19 cellular contexts compared by ENCODE assay signal in genomic region chr12:57146092-57146491, GRCh38. TPM values are rescaled to one million over a fixed set of nuclear protein-coding genes. Genes with fewer than 3 reads are reported as not detected.
DNase-seq lines count a peak whose midpoint lies in the region; ATAC-seq and TF ChIP-seq lines count a peak whose summit lies in the region.
"Had no signal": no experiment of that assay in that cellular context is flagged by ENCODE, and none has a peak within 500 bp of the region (broad histone marks: within the 10 kb centered on the region; RNA-seq: fewer than 3 reads in every experiment).

No MANE protein-coding gene starts in this region.

- H3K79me2 ChIP-seq in hepatocyte (peaks cover 51% of the 10 kb centered on the region), smooth muscle cell (ENCODE audit: low read depth) (peaks cover 42% of the 10 kb centered on the region)

- H2AFZ ChIP-seq in hepatocyte, result no peak overlapping the region
- no peak overlapping the region for H2AFZ ChIP-seq in smooth muscle cell (ENCODE audit: low read depth)

- TF ChIP-seq CTCF in ascending aorta (IDR thresholded peaks at IDR 0.05) (no peak), hepatocyte (IDR thresholded peaks at IDR 0.05; ENCODE audit: poor library complexity) (no peak), smooth muscle cell (IDR thresholded peaks at IDR 0.05; ENCODE audit: borderline replicate concordance, insufficient read depth, poor library complexity, severe bottlenecking) (no peak)

- DNase-seq in ascending aorta (ENCODE audit: low spot score in 2 of 2) (no peak), hepatocyte (ENCODE audit: low spot score) (no peak), smooth muscle cell (lab: John Stamatoyannopoulos, UW; ENCODE audit: unreplicated experiment) (no peak), cerebellar nuclear complex (lab: John Stamatoyannopoulos, UW) (no peak), left lobe of liver (ENCODE audit: low spot score) (no peak), T-helper 17 cell (no peak)
- no peak for DNase-seq in activated CD4-positive, CD25-positive, alpha-beta regulatory T cell (lab: John Stamatoyannopoulos, UW)
- DNase-seq: activated CD4-positive, alpha-beta memory T cell treated with anti-CD3 and anti-CD28 coated beads for 36 hours; foreskin keratinocyte; NCI-H1930; NCI-H524; OCI-M1; pancreas had no signal

- peak overlapping the region in 9 of 11 experiments; percentile 63 to 91 (median 86); a peak in 16 of 22 replicates for H3K27ac ChIP-seq in BLaER1 treated with 17β-estradiol and CSF1 and Interleukin-3, amounts not matched to agents 10 nM and 100 nM
- H3K27ac ChIP-seq in ascending aorta (peak overlapping the region; percentile 74 to 98), hepatocyte (peak overlapping the region; percentile 98), smooth muscle cell (ENCODE audit: low read depth) (peak overlapping the region; percentile 41)
- H3K27ac ChIP-seq: foreskin keratinocyte, pancreas had no signal

- 77% methylated on average over 2 of the region's 2 CpGs for WGBS in hepatocyte (ENCODE audit: low lambda C conversion rate, missing lambda C conversion rate)
- WGBS in smooth muscle cell (ENCODE audit: low lambda C conversion rate), result 87% methylated on average over 2 of the region's 2 CpGs

- peaks cover 51 to 100% (median 84%) of the 10 kb centered on the region in 10 experiments for H3K4me1 ChIP-seq in BLaER1 treated with 17β-estradiol and CSF1 and Interleukin-3, amounts not matched to agents 10 nM and 100 nM
- H3K4me1 ChIP-seq in ascending aorta (peaks cover 59 to 62% of the 10 kb centered on the region in 2 donors), hepatocyte (ENCODE audit: insufficient read depth) (peaks cover 57% of the 10 kb centered on the region), smooth muscle cell (ENCODE audit: low read depth) (no peaks in the 10 kb centered on the region)
- H3K4me1 ChIP-seq: foreskin keratinocyte, pancreas had no signal

- no peaks in the 10 kb centered on the region for H3K9me3 ChIP-seq in BLaER1 treated with 17β-estradiol and CSF1 and Interleukin-3, amounts not matched to agents 10 nM and 100 nM (replicated peaks in 1 of 11)
- H3K9me3 ChIP-seq in ascending aorta (no peaks in the 10 kb centered on the region), hepatocyte (ENCODE audit: low read depth) (no peaks in the 10 kb centered on the region), smooth muscle cell (replicated peaks; ENCODE audit: low read depth) (no peaks in the 10 kb centered on the region), T-helper 17 cell (ENCODE audit: control insufficient read depth, low read length, poor library complexity, severe bottlenecking) (no peaks in the 10 kb centered on the region)
- H3K9me3 ChIP-seq: pancreas had no signal

- H3K9ac ChIP-seq in BLaER1 treated with 17β-estradiol and CSF1 and Interleukin-3, amounts not matched to agents 10 nM and 100 nM, result peak overlapping the region in 6 of 11 experiments; percentile 49 to 80 (median 74); a peak in 9 of 22 replicates
- H3K9ac ChIP-seq in smooth muscle cell (ENCODE audit: low read depth), result no peak overlapping the region

- H4K20me1 ChIP-seq in BLaER1 treated with 17β-estradiol and CSF1 and Interleukin-3, amounts not matched to agents 10 nM and 100 nM, result peaks cover 0 to 64% (median 0%) of the 10 kb centered on the region in 11 experiments; a peak in 6 of 22 replicates
- H4K20me1 ChIP-seq in hepatocyte (ENCODE audit: insufficient read depth, poor library complexity, severe bottlenecking) (no peaks in the 10 kb centered on the region), smooth muscle cell (ENCODE audit: low read depth) (peaks cover 100% of the 10 kb centered on the region)

- peak overlapping the region in 3 of 10 experiments; percentile 21 to 54 (median 42); a peak in 1 of 20 replicates for H3K4me3 ChIP-seq in BLaER1 treated with 17β-estradiol and CSF1 and Interleukin-3, amounts not matched to agents 10 nM and 100 nM
- H3K4me3 ChIP-seq in ascending aorta (no peak overlapping the region), hepatocyte (no peak overlapping the region), smooth muscle cell (no peak overlapping the region)
- H3K4me3 ChIP-seq: pancreas had no signal

- no peak overlapping the region for H3K4me3 Mint-ChIP-seq in T-helper 17 cell
- H3K4me3 Mint-ChIP-seq: activated CD4-positive, alpha-beta memory T cell treated with anti-CD3 and anti-CD28 coated beads for 36 hours; activated T-helper 17 cell treated with anti-CD3 and anti-CD28 coated beads, Interleukin-2, amount 50 U/mL, for 72 hours had no signal

- ATAC-seq in left lobe of liver (no peak), T-helper 17 cell (no peak)
- ATAC-seq: activated T-helper 17 cell treated with anti-CD3 and anti-CD28 coated beads, Interleukin-2, amount 50 U/mL, for 72 hours; foreskin keratinocyte; SK-N-SH treated with all-trans-retinoic acid at 6 μM for 48 hours had no signal

- peak overlapping the region; percentile 1 to 99 (median 96); a peak in 20 of 22 replicates for H3K4me2 ChIP-seq in BLaER1 treated with 17β-estradiol and CSF1 and Interleukin-3, amounts not matched to agents 10 nM and 100 nM
- H3K4me2 ChIP-seq in hepatocyte (peak overlapping the region; percentile 2), smooth muscle cell (no peak overlapping the region)

- peaks cover 19 to 94% (median 49%) of the 10 kb centered on the region in 11 experiments; a peak in 19 of 22 replicates for H3K36me3 ChIP-seq in BLaER1 treated with 17β-estradiol and CSF1 and Interleukin-3, amounts not matched to agents 10 nM and 100 nM
- peaks cover 50 to 60% of the 10 kb centered on the region in 2 donors for H3K36me3 ChIP-seq in ascending aorta
- H3K36me3 ChIP-seq in hepatocyte (replicated peaks; ENCODE audit: insufficient read depth, low read depth), result no peaks in the 10 kb centered on the region
- peaks cover 6% of the 10 kb centered on the region for H3K36me3 ChIP-seq in smooth muscle cell (ENCODE audit: low read depth)

- H3F3A ChIP-seq in smooth muscle cell (ENCODE audit: low read depth), result peaks cover 15% of the 10 kb centered on the region

- no peaks in the 10 kb centered on the region for H3K4me1 Mint-ChIP-seq in T-helper 17 cell
- H3K4me1 Mint-ChIP-seq: activated T-helper 17 cell treated with anti-CD3 and anti-CD28 coated beads, Interleukin-2, amount 50 U/mL, for 72 hours had no signal

- no peaks in the 10 kb centered on the region for H3K9me2 ChIP-seq in hepatocyte (replicated peaks; ENCODE audit: insufficient read depth)

- no peaks in the 10 kb centered on the region for H3K27me3 Mint-ChIP-seq in T-helper 17 cell
- H3K27me3 Mint-ChIP-seq: activated CD4-positive, alpha-beta memory T cell treated with anti-CD3 and anti-CD28 coated beads for 36 hours; activated T-helper 17 cell treated with anti-CD3 and anti-CD28 coated beads, Interleukin-2, amount 50 U/mL, for 72 hours had no signal

- H3K27me3 ChIP-seq in BLaER1 treated with 17β-estradiol and CSF1 and Interleukin-3, amounts not matched to agents 10 nM and 100 nM, result no peaks in the 10 kb centered on the region
- no peaks in the 10 kb centered on the region for H3K27me3 ChIP-seq in ascending aorta
- H3K27me3 ChIP-seq in hepatocyte, result no peaks in the 10 kb centered on the region
- H3K27me3 ChIP-seq in smooth muscle cell (ENCODE audit: low read depth), result no peaks in the 10 kb centered on the region
- H3K27me3 ChIP-seq: foreskin keratinocyte, pancreas had no signal

- H3K36me3 Mint-ChIP-seq in T-helper 17 cell (ENCODE audit: low read depth), result no peaks in the 10 kb centered on the region
- H3K36me3 Mint-ChIP-seq: activated CD4-positive, alpha-beta memory T cell treated with anti-CD3 and anti-CD28 coated beads for 36 hours had no signal

- H3K27ac Mint-ChIP-seq in T-helper 17 cell, result no peak overlapping the region
- H3K27ac Mint-ChIP-seq: activated CD4-positive, alpha-beta memory T cell treated with anti-CD3 and anti-CD28 coated beads for 36 hours; activated T-helper 17 cell treated with anti-CD3 and anti-CD28 coated beads, Interleukin-2, amount 50 U/mL, for 72 hours had no signal

- intact Hi-C loops in ascending aorta (cut with DNase I), result no loop called here

RNA-seq across cellular contexts. Expression of gene LRP1-AS, which starts 1.3 kb away (rescaled TPM):
- total RNA-seq in ascending aorta, result not detected
- total RNA-seq in hepatocyte, result not detected in 2 replicates
- polyA plus RNA-seq in hepatocyte, result 0.59 TPM in 1 of 2 replicates, not detected in the other
- not detected in 2 replicates for total RNA-seq in smooth muscle cell
- polyA plus RNA-seq in smooth muscle cell, result not detected in 2 replicates
- total RNA-seq in left lobe of liver, result not detected
- not detected for total RNA-seq in T-helper 17 cell
- total RNA-seq: activated CD4-positive, alpha-beta memory T cell treated with anti-CD3 and anti-CD28 coated beads for 36 hours; activated T-helper 17 cell treated with anti-CD3 and anti-CD28 coated beads, Interleukin-2, amount 50 U/mL, for 72 hours; foreskin keratinocyte; HT1080; MCF 10A; pancreas had no signal
- polyA plus RNA-seq: foreskin keratinocyte, pancreas, thymus had no signal

RNA-seq across cellular contexts. Expression of gene LRP1, which starts 17.8 kb away (rescaled TPM):
- 708 TPM for total RNA-seq in ascending aorta
- total RNA-seq in hepatocyte, result 48.5 and 76.8 TPM in 2 replicates
- 47.8 and 57.6 TPM in 2 replicates for polyA plus RNA-seq in hepatocyte
- total RNA-seq in smooth muscle cell, result 80.3 and 95.4 TPM in 2 replicates
- 75.3 and 83.1 TPM in 2 replicates for polyA plus RNA-seq in smooth muscle cell
- 370 TPM for total RNA-seq in left lobe of liver
- 10 to 100 TPM in 1 of 2 donors, 1 to 10 TPM in 1; 3.8 to 11.6 TPM for total RNA-seq in T-helper 17 cell

RNA-seq across cellular contexts. Expression of gene STAT6, which starts 34.9 kb away (rescaled TPM):
- total RNA-seq in ascending aorta (188 TPM), hepatocyte (76.7 and 78.9 TPM in 2 replicates), smooth muscle cell (39.1 and 56.8 TPM in 2 replicates), left lobe of liver (97.6 TPM), T-helper 17 cell (100 to 1,000 TPM; 205 to 253 TPM)
- polyA plus RNA-seq in hepatocyte (80.0 and 101 TPM in 2 replicates), smooth muscle cell (38.7 and 48.5 TPM in 2 replicates)

RNA-seq across cellular contexts. Expression of gene NAB2, which starts 57.2 kb away (rescaled TPM):
- total RNA-seq in ascending aorta (50.9 TPM), hepatocyte (21.9 and 24.8 TPM in 2 replicates), smooth muscle cell (57.8 and 58.3 TPM in 2 replicates), left lobe of liver (12.9 TPM), T-helper 17 cell (1 to 10 TPM; 4.0 to 5.0 TPM)
- polyA plus RNA-seq in hepatocyte (12.3 and 12.9 TPM in 2 replicates), smooth muscle cell (37.9 and 39.7 TPM in 2 replicates)

Comparison
In these comparisons a context has a peak if more than half of its experiments do, and no peak if none do; other contexts are left out.
1. H3K27ac ChIP-seq: peak in every context shown above with its lines; median percentile 98 in hepatocyte; 86 in BLaER1 treated with 17β-estradiol and CSF1 and Interleukin-3, amounts not matched to agents 10 nM and 100 nM; 86 in ascending aorta; 41 in smooth muscle cell.